ENCODE assay signal across 11 cellular contexts in genomic region chr2:21175895-21176646, GRCh38. TPM values are rescaled to one million over a fixed set of nuclear protein-coding genes. Genes with fewer than 3 reads are reported as not detected.
DNase-seq lines count a peak whose midpoint lies in the region; ATAC-seq and TF ChIP-seq lines count a peak whose summit lies in the region.
"Had no signal": no experiment of that assay in that cellular context is flagged by ENCODE, and none has a peak within 500 bp of the region (broad histone marks: within the 10 kb centered on the region; RNA-seq: fewer than 3 reads in every experiment).

No MANE protein-coding gene starts in this region.

- in situ Hi-C loops in gastrocnemius medialis (cut with MboI; ENCODE audit: low sequenced_read_pairs in 4 of 4), result loop anchor here in 2 of 4 donors (10.0 kb wide), 1 partner anchor 139 kb away; no protein-coding TSS in a partner anchor

- 17% methylated on average over 5 of the region's 5 CpGs for WGBS in SK-N-SH (ENCODE audit: low lambda C conversion rate)
- 32 to 34% methylated on average over 5 of the region's 5 CpGs for WGBS in esophagus squamous epithelium, 2 donors

- no peak overlapping the region for H2AFZ ChIP-seq in SK-N-SH (ENCODE audit: low read depth)

- no peaks in the 10 kb centered on the region for H3K9me2 ChIP-seq in SK-N-SH

- no peak for ATAC-seq in SK-N-SH treated with all-trans-retinoic acid at 6 μM for 48 hours
- peak; percentile 59 for ATAC-seq in left lobe of liver
- ATAC-seq in gastrocnemius medialis, result no peak

- H3K4me1 ChIP-seq in SK-N-SH (ENCODE audit: control insufficient read depth in 1 of 2, insufficient read depth in 2 of 2, low read depth in 1 of 2, low read length in 1 of 2) (peaks cover 0 to 2% of the 10 kb centered on the region in 2 experiments; a peak in 2 of 4 replicates), breast epithelium (no peaks in the 10 kb centered on the region), vagina (no peaks in the 10 kb centered on the region), esophagus squamous epithelium (no peaks in the 10 kb centered on the region), gastrocnemius medialis (no peaks in the 10 kb centered on the region)

- DNase-seq in SK-N-SH, result peak; percentile 40
- no peak for DNase-seq in breast epithelium (ENCODE audit: low spot score in 2 of 2)
- DNase-seq in left lobe of liver (ENCODE audit: low spot score), result no peak
- no peak for DNase-seq in vagina (ENCODE audit: extremely low spot score in 2 of 2)
- no peak for DNase-seq in NCI-H128 (lab: John Stamatoyannopoulos, UW; ENCODE audit: unreplicated experiment)
- no peak for DNase-seq in esophagus squamous epithelium (lab: John Stamatoyannopoulos, UW)
- DNase-seq in gastrocnemius medialis, result no peak
- DNase-seq: C1 segment of cervical spinal cord, RPMI8226 had no signal

- peak; percentile 85 for TF ChIP-seq RAD21 in SK-N-SH (IDR thresholded peaks at IDR 0.05; ENCODE audit: low read length)

- peak overlapping the region in 1 of 2 experiments; percentile 13; a peak in 2 of 4 replicates for H3K27ac ChIP-seq in SK-N-SH (ENCODE audit: low read depth in 2 of 2, low read length in 1 of 2)
- H3K27ac ChIP-seq in breast epithelium, result no peak overlapping the region
- no peak overlapping the region for H3K27ac ChIP-seq in vagina
- H3K27ac ChIP-seq in esophagus squamous epithelium, result no peak overlapping the region
- no peak overlapping the region for H3K27ac ChIP-seq in gastrocnemius medialis

- H3K9me3 ChIP-seq in SK-N-SH (no peaks in the 10 kb centered on the region), breast epithelium (no peaks in the 10 kb centered on the region), vagina (no peaks in the 10 kb centered on the region), esophagus squamous epithelium (no peaks in the 10 kb centered on the region), gastrocnemius medialis (no peaks in the 10 kb centered on the region)

- TF ChIP-seq POLR2A in breast epithelium (IDR thresholded peaks at IDR 0.05), result no peak
- no peak for TF ChIP-seq POLR2A in vagina (IDR thresholded peaks at IDR 0.05)
- no peak for TF ChIP-seq POLR2A in esophagus squamous epithelium (IDR thresholded peaks at IDR 0.05)
- no peak for TF ChIP-seq POLR2A in gastrocnemius medialis (IDR thresholded peaks at IDR 0.05)

- H3K27me3 ChIP-seq in SK-N-SH (ENCODE audit: insufficient read depth), result no peaks in the 10 kb centered on the region
- no peaks in the 10 kb centered on the region for H3K27me3 ChIP-seq in breast epithelium
- H3K27me3 ChIP-seq in vagina, result no peaks in the 10 kb centered on the region
- H3K27me3 ChIP-seq in esophagus squamous epithelium, result no peaks in the 10 kb centered on the region
- H3K27me3 ChIP-seq in gastrocnemius medialis, result no peaks in the 10 kb centered on the region

- H4K20me1 ChIP-seq in SK-N-SH (ENCODE audit: insufficient read depth), result no peaks in the 10 kb centered on the region

- no peak overlapping the region for H3K4me2 ChIP-seq in SK-N-SH

- intact Hi-C loops in breast epithelium (cut with DNase I; ENCODE audit: low total_unique reads), result no loop called here
- intact Hi-C loops in vagina (cut with DNase I), result loop anchor here (10.0 kb wide), 1 partner anchor 139 kb away; no protein-coding TSS in a partner anchor
- intact Hi-C loops in esophagus squamous epithelium (cut with DNase I), result no loop called here
- intact Hi-C loops in gastrocnemius medialis (cut with DNase I; ENCODE audit: low total_unique reads), result loop anchor here (5.0 kb wide), 1 partner anchor 141 kb away; no protein-coding TSS in a partner anchor

- H3K36me3 ChIP-seq in SK-N-SH (replicated peaks in 1 of 2; ENCODE audit: control insufficient read depth in 1 of 2, insufficient read depth in 2 of 2, low read length in 1 of 2), result no peaks in the 10 kb centered on the region
- H3K36me3 ChIP-seq in breast epithelium, result no peaks in the 10 kb centered on the region
- no peaks in the 10 kb centered on the region for H3K36me3 ChIP-seq in vagina
- no peaks in the 10 kb centered on the region for H3K36me3 ChIP-seq in esophagus squamous epithelium
- no peaks in the 10 kb centered on the region for H3K36me3 ChIP-seq in gastrocnemius medialis

- CTCF ChIA-PET in SK-N-SH (lab: Yijun Ruan, JAX), result interaction anchor here (0.6 to 2.1 kb wide), 33 partner anchors 8 to 582 kb away, joined by 3 to 95 read pairs (median 3); no protein-coding TSS in a partner anchor

- no peaks in the 10 kb centered on the region for H3K79me2 ChIP-seq in SK-N-SH (ENCODE audit: insufficient read depth)

- POLR2A ChIA-PET in SK-N-SH (lab: Yijun Ruan, JAX), result no interaction called here

- H3K4me3 ChIP-seq in SK-N-SH (ENCODE audit: low read depth in 2 of 2, low read length in 1 of 2), result no peak overlapping the region; a peak in 1 of 4 replicates
- no peak overlapping the region for H3K4me3 ChIP-seq in breast epithelium
- H3K4me3 ChIP-seq in vagina, result no peak overlapping the region
- no peak overlapping the region for H3K4me3 ChIP-seq in esophagus squamous epithelium
- H3K4me3 ChIP-seq in gastrocnemius medialis, result no peak overlapping the region

- TF ChIP-seq EP300 in SK-N-SH (IDR thresholded peaks at IDR 0.05; ENCODE audit: borderline replicate concordance in 1 of 2, low read depth in 1 of 2, low read length in 1 of 2), result no peak

- TF ChIP-seq CTCF in SK-N-SH (IDR thresholded peaks at IDR 0.05) (peak; percentile 40), breast epithelium (IDR thresholded peaks at IDR 0.05) (peak in 2 of 3 donors; percentile 13 to 18), vagina (IDR thresholded peaks at IDR 0.05) (peak in 2 of 3 experiments; percentile 39 to 48), esophagus squamous epithelium (IDR thresholded peaks at IDR 0.05) (no peak), gastrocnemius medialis (IDR thresholded peaks at IDR 0.05 in 4 of 5, conservative IDR thresholded peaks at IDR 0.05 in 1 of 5) (peak in 2 of 5 experiments; percentile 9 to 11)

- H3F3A ChIP-seq in SK-N-SH (replicated peaks; ENCODE audit: insufficient read depth), result no peaks in the 10 kb centered on the region

- no peak overlapping the region for H3K9ac ChIP-seq in SK-N-SH

TF ChIP-seq in SK-N-SH, 30 proteins besides CTCF, POLR2A, EP300 and RAD21:
- TF ChIP-seq RFX5 (IDR thresholded peaks at IDR 0.05; ENCODE audit: low read length) (no peak), JUND (IDR thresholded peaks at IDR 0.05) (no peak), NFIC (IDR thresholded peaks at IDR 0.05; ENCODE audit: borderline replicate concordance) (no peak), SMC3 (IDR thresholded peaks at IDR 0.05; ENCODE audit: low read depth, low read length) (peak; percentile 57; the same call in 1 of the 2 replicates)

TF ChIP-seq in SK-N-SH treated with all-trans-retinoic acid at 6 μM for 48 hours, 23 proteins besides CTCF, POLR2A, EP300 and RAD21:
- TF ChIP-seq ZNF8 (CRISPR knock-in tag; IDR thresholded peaks at IDR 0.05), result no peak
- no peak for TF ChIP-seq ISL1 (CRISPR knock-in tag; IDR thresholded peaks at IDR 0.05)
- TF ChIP-seq PPARA (CRISPR knock-in tag; IDR thresholded peaks at IDR 0.05; ENCODE audit: borderline replicate concordance), result no peak
- TF ChIP-seq ZNF70 (CRISPR knock-in tag; IDR thresholded peaks at IDR 0.05), result no peak
- no peak for TF ChIP-seq OSR1 (CRISPR knock-in tag; IDR thresholded peaks at IDR 0.05)
- no peak for TF ChIP-seq GLIS3 (CRISPR knock-in tag; IDR thresholded peaks at IDR 0.05)
- no peak for TF ChIP-seq CSDC2 (CRISPR knock-in tag; IDR thresholded peaks at IDR 0.05)
- no peak for TF ChIP-seq ZNF565 (CRISPR knock-in tag; conservative IDR thresholded peaks at IDR 0.05; ENCODE audit: low read depth)

RNA-seq across cellular contexts. Expression of gene TDRD15, which starts 52.3 kb away (rescaled TPM):
- not detected in 2 replicates for polyA plus RNA-seq in SK-N-SH (2012; rRNA removed)
- not detected in 2 replicates for polyA plus RNA-seq in SK-N-SH (2012; cell fraction: cytosol; rRNA removed)
- not detected in 2 replicates for polyA plus RNA-seq in SK-N-SH (2012; cell fraction: nucleus; rRNA removed)
- total RNA-seq in breast epithelium, result under 1 TPM in 1 of 3 donors, not detected in 2; 0.59 TPM
- total RNA-seq in left lobe of liver, result 0.93 TPM
- not detected for total RNA-seq in vagina
- under 1 TPM in 1 of 4 donors, not detected in 3; 0.34 TPM for total RNA-seq in esophagus squamous epithelium
- total RNA-seq in gastrocnemius medialis, result under 1 TPM in 1 of 4 donors, not detected in 3; 0.68 TPM
- total RNA-seq: pulmonary artery endothelial cell had no signal

Comparison
In these comparisons a context has a peak if more than half of its experiments do, and no peak if none do; other contexts are left out.
1. CTCF ChIP-seq: peak in SK-N-SH (single experiment), breast epithelium (2 of 3) and vagina (2 of 3); none in esophagus squamous epithelium (0 of 6).
2. intact Hi-C loops: an anchor here in vagina (10.0 kb wide) and gastrocnemius medialis (5.0 kb wide); none called in breast epithelium and esophagus squamous epithelium.